In genomic region chr11:67392182-67392715, GRCh38 we compare ENCODE assay signal across 6 cellular contexts. TPM values are rescaled to one million over a fixed set of nuclear protein-coding genes. Genes with fewer than 3 reads are reported as not detected.
DNase-seq lines count a peak whose midpoint lies in the region; ATAC-seq and TF ChIP-seq lines count a peak whose summit lies in the region.

No MANE protein-coding gene starts in this region.

- peak overlapping the region; percentile 98 for H3K4me3 ChIP-seq in GM06990 (replicated peaks; ENCODE audit: low read depth, low read length)
- peak overlapping the region; percentile 87 to 100 for H3K4me3 ChIP-seq in Panc1 (ENCODE audit: low read depth in 2 of 2, low read length in 2 of 2)
- H3K4me3 ChIP-seq in kidney epithelial cell (ENCODE audit: low read depth, low read length), result peak overlapping the region; percentile 75

- ATAC-seq in Panc1, result peak; percentile 18; the same call in 1 of the 2 replicates

- no peaks in the 10 kb centered on the region for H3K9me3 ChIP-seq in Panc1 (ENCODE audit: control insufficient read depth, insufficient read depth, low read depth, low read length)

- CTCF ChIA-PET in Panc1 (lab: Charles Lee), result interaction anchor here (0.5 to 0.6 kb wide), 2 partner anchors 116 to 312 kb away, joined by 3 to 4 read pairs; no protein-coding TSS in a partner anchor

- POLR2A ChIA-PET in Panc1 (lab: Charles Lee), result interaction anchor here (0.6 kb wide), 1 partner anchor 271 kb away, joined by 3 read pairs; no protein-coding TSS in a partner anchor

- intact Hi-C loops in Panc1 (cut with micrococcal nuclease; ENCODE audit: unreplicated experiment), result no loop called here

- no peaks in the 10 kb centered on the region for H3K27me3 ChIP-seq in GM06990 (replicated peaks; ENCODE audit: control insufficient read depth, insufficient read depth, low read length)
- H3K27me3 ChIP-seq in Panc1 (ENCODE audit: control insufficient read depth, insufficient read depth, low read length), result no peaks in the 10 kb centered on the region
- H3K27me3 ChIP-seq in kidney epithelial cell (ENCODE audit: control insufficient read depth, insufficient read depth, low read length), result no peaks in the 10 kb centered on the region

- in situ Hi-C loops in Panc1 (cut with HindIII; ENCODE audit: low pct_unique_long_range_greater_than_20kb, low sequenced_read_pairs), result no loop called here

- peaks cover 16% of the 10 kb centered on the region for H3K4me1 ChIP-seq in Panc1 (ENCODE audit: control insufficient read depth, insufficient read depth, low read length)

- peak overlapping the region; percentile 88 for H3K27ac ChIP-seq in Panc1 (ENCODE audit: low read length)

- DNase-seq in GM06990 (ENCODE audit: extremely low read depth, insufficient read length), result no peak
- DNase-seq in Panc1 (ENCODE audit: low read depth, low spot score), result no peak
- DNase-seq in kidney epithelial cell (ENCODE audit: low read depth), result no peak
- DNase-seq in EL, result no peak
- no peak for DNase-seq in mucosa of gallbladder (ENCODE audit: low spot score)
- DNase-seq in NCI-H1092 treated with DMSO at 0.1 percent for 48 hours (lab: John Stamatoyannopoulos, UW), result no peak

- no TSS peak for BruUV-seq in Panc1 (replicated peaks; lab: Mats Ljungman, UMichigan)

- no peak for TF ChIP-seq CTCF in GM06990 (IDR thresholded peaks at IDR 0.05; ENCODE audit: insufficient read depth, low read length, poor library complexity, severe bottlenecking)
- no peak for TF ChIP-seq CTCF in Panc1 (IDR thresholded peaks at IDR 0.05)
- no peak for TF ChIP-seq CTCF in kidney epithelial cell (IDR thresholded peaks at IDR 0.05; ENCODE audit: insufficient read depth, low read length, poor library complexity, severe bottlenecking)

- H3K36me3 ChIP-seq in GM06990 (ENCODE audit: control insufficient read depth, insufficient read depth, low read length) (peaks cover 13% of the 10 kb centered on the region), Panc1 (ENCODE audit: control insufficient read depth, insufficient read depth, low read length) (no peaks in the 10 kb centered on the region; the same call in none of the 2 replicates), kidney epithelial cell (ENCODE audit: control insufficient read depth, insufficient read depth, low read length) (no peaks in the 10 kb centered on the region)

RNA-seq across cellular contexts. Expression of gene RAD9A, which starts 0.5 kb away (rescaled TPM):
- total RNA-seq in Panc1 (2021; ENCODE audit: unreplicated experiment) (33.1 TPM), kidney epithelial cell (8.3 and 13.6 TPM in 2 replicates), mucosa of gallbladder (45.0 TPM)
- polyA plus RNA-seq in Panc1 (2012; ENCODE audit: insufficient read length), result 24.4 TPM

RNA-seq across cellular contexts. Expression of gene PPP1CA, which starts 9.4 kb away (rescaled TPM):
- total RNA-seq in Panc1 (2021; ENCODE audit: unreplicated experiment), result 361 TPM
- polyA plus RNA-seq in Panc1 (2012; ENCODE audit: insufficient read length), result 412 TPM
- 309 and 319 TPM in 2 replicates for total RNA-seq in kidney epithelial cell
- total RNA-seq in mucosa of gallbladder, result 140 TPM

RNA-seq across cellular contexts. Expression of gene TBC1D10C, which starts 11.6 kb away (rescaled TPM):
- total RNA-seq in Panc1 (2021; ENCODE audit: unreplicated experiment) (0.33 TPM), kidney epithelial cell (0.84 and 1.0 TPM in 2 replicates), mucosa of gallbladder (10.6 TPM)
- 0.68 TPM for polyA plus RNA-seq in Panc1 (2012; ENCODE audit: insufficient read length)

RNA-seq across cellular contexts. Expression of gene CLCF1, which starts 18.9 kb away (rescaled TPM):
- total RNA-seq in Panc1 (2021; ENCODE audit: unreplicated experiment) (9.3 TPM), kidney epithelial cell (33.1 and 34.3 TPM in 2 replicates), mucosa of gallbladder (4.0 TPM)
- 9.0 TPM for polyA plus RNA-seq in Panc1 (2012; ENCODE audit: insufficient read length)

RNA-seq across cellular contexts. Expression of gene CARNS1, which starts 23.2 kb away (rescaled TPM):
- 1.0 TPM for total RNA-seq in Panc1 (2021; ENCODE audit: unreplicated experiment)
- polyA plus RNA-seq in Panc1 (2012; ENCODE audit: insufficient read length), result 1.4 TPM
- 0.21 and 0.27 TPM in 2 replicates for total RNA-seq in kidney epithelial cell
- 78.4 TPM for total RNA-seq in mucosa of gallbladder
